In genomic region chr3:191263365-191263764, GRCh38 we compare ENCODE assay signal across 10 cellular contexts.
DNase-seq lines count a peak whose midpoint lies in the region; ATAC-seq and TF ChIP-seq lines count a peak whose summit lies in the region.
"Had no signal": no experiment of that assay in that cellular context is flagged by ENCODE, and none has a peak within 500 bp of the region (broad histone marks: within the 10 kb centered on the region; RNA-seq: fewer than 3 reads in every experiment).

No MANE protein-coding gene starts in this region.

- H3K4me3 ChIP-seq in GM23248, result no peak overlapping the region
- H3K4me3 ChIP-seq in body of pancreas, result no peak overlapping the region

- in situ Hi-C loops in GM23248 (cut with MboI), result no loop called here

- H3K9me3 ChIP-seq in GM23248 (ENCODE audit: low read depth) (no peaks in the 10 kb centered on the region), body of pancreas (no peaks in the 10 kb centered on the region)

- H3K27ac ChIP-seq in GM23248 (no peak overlapping the region), body of pancreas (no peak overlapping the region)

- no peak overlapping the region for H3K4me2 ChIP-seq in GM23248 (ENCODE audit: unreplicated experiment)

- no peaks in the 10 kb centered on the region for H3F3A ChIP-seq in GM23248 (ENCODE audit: insufficient read depth)

- peak overlapping the region; percentile 51 to 78 (median 70) for H3K4me3 Mint-ChIP-seq in naive B cell

- no peak overlapping the region for H3K9ac ChIP-seq in GM23248

- peak overlapping the region; percentile 50; the same call in 1 of the 2 replicates for H2AFZ ChIP-seq in GM23248

- no peaks in the 10 kb centered on the region for H3K36me3 Mint-ChIP-seq in naive B cell

- TF ChIP-seq POLR2A in body of pancreas (IDR thresholded peaks at IDR 0.05), result no peak

- H4K20me1 ChIP-seq in GM23248 (ENCODE audit: insufficient read depth), result no peaks in the 10 kb centered on the region

- H3K79me2 ChIP-seq in GM23248 (ENCODE audit: insufficient read depth), result no peaks in the 10 kb centered on the region

- H3K36me3 ChIP-seq in GM23248 (ENCODE audit: low read depth) (no peaks in the 10 kb centered on the region), body of pancreas (replicated peaks in 1 of 2; ENCODE audit: insufficient read depth in 1 of 2, low read depth in 2 of 2) (no peaks in the 10 kb centered on the region)

- peak; percentile 87 for ATAC-seq in GM18907 (IDR thresholded peaks at IDR 0.05; ENCODE audit: unreplicated experiment)
- ATAC-seq in HG03439 (IDR thresholded peaks at IDR 0.05; ENCODE audit: unreplicated experiment), result peak; percentile 75
- ATAC-seq in naive B cell (ENCODE audit: low read depth in 2 of 2), result peak; percentile 78
- no peak for ATAC-seq in body of pancreas

- H3K4me1 ChIP-seq in GM23248 (ENCODE audit: insufficient read depth), result no peaks in the 10 kb centered on the region
- H3K4me1 ChIP-seq in body of pancreas, result no peaks in the 10 kb centered on the region

- peaks cover 25 to 57% (median 46%) of the 10 kb centered on the region in 3 donors for H3K4me1 Mint-ChIP-seq in naive B cell

- H3K9me3 Mint-ChIP-seq in naive B cell, result peaks cover 0 to 4% (median 0%) of the 10 kb centered on the region in 7 donors

- intact Hi-C loops in body of pancreas (cut with DNase I), result no loop called here

- no peaks in the 10 kb centered on the region for H3K27me3 Mint-ChIP-seq in naive B cell

- TF ChIP-seq CTCF in body of pancreas (IDR thresholded peaks at IDR 0.05), result no peak

- H3K27me3 ChIP-seq in GM23248 (replicated peaks; ENCODE audit: insufficient read depth) (no peaks in the 10 kb centered on the region), body of pancreas (no peaks in the 10 kb centered on the region)

- H3K9me2 ChIP-seq in GM23248 (ENCODE audit: insufficient read depth), result no peaks in the 10 kb centered on the region

- DNase-seq in GM23248 (no peak), naive B cell (no peak), NCI-H146 treated with DMSO at 0.1 percent for 48 hours (lab: John Stamatoyannopoulos, UW; ENCODE audit: unreplicated experiment) (no peak), body of pancreas (no peak), NCI-H1694 (lab: John Stamatoyannopoulos, UW) (no peak), SIG-M5 (lab: John Stamatoyannopoulos, UW) (no peak)
- DNase-seq: activated CD4-positive, alpha-beta T cell treated with anti-CD3 and anti-CD28 coated beads, Interleukin-2, amount 50 U/mL, for 1 hour; foreskin melanocyte had no signal

- H3K27ac Mint-ChIP-seq in naive B cell, result peak overlapping the region in 5 of 6 donors; percentile 31 to 91 (median 80)
